Comparison of ENCODE assay signal across 13 cellular contexts in the genomic region with DNA sequence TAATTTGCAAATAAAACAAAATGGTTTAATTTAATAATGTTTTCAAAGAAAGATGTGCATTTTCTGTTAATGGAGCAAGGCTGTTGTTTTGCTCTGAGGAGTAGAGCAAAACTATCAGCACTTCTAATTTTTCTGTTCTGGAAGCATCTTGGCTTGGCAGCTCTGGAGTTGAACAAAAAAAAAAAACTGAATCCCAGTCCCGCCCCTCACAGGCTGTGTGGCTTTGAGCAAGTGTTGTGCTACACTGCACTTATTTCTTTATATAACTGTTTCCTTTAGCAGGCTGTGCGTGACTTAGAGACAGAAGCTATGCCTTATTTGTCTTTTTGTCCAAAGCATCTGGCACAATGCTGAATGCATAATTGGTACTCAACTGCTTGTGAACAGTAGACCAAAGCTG.
DNase-seq lines count a peak whose midpoint lies in the region; ATAC-seq lines count a peak whose summit lies in the region.
"Had no signal": no experiment of that assay in that cellular context is flagged by ENCODE, and none has a peak within 500 bp of the region (broad histone marks: within the 10 kb centered on the region; RNA-seq: fewer than 3 reads in every experiment).

No MANE protein-coding gene starts in this region.

- H3K36me3 ChIP-seq in neuronal stem cell (replicated peaks in 1 of 2; ENCODE audit: control insufficient read depth in 2 of 2, insufficient read depth in 2 of 2, low read length in 2 of 2), result no peaks in the 10 kb centered on the region

- no peak overlapping the region for H2BK120ac ChIP-seq in neuronal stem cell (ENCODE audit: low read depth, low read length)

- no peaks in the 10 kb centered on the region for H3K4me1 ChIP-seq in neuronal stem cell (ENCODE audit: control insufficient read depth in 2 of 2, insufficient read depth in 1 of 2, low read depth in 1 of 2, low read length in 2 of 2)
- H3K4me1 ChIP-seq: Caco-2 had no signal

- H3K4me2 ChIP-seq in neuronal stem cell (ENCODE audit: insufficient read depth, low read length, poor library complexity, severe bottlenecking), result no peak overlapping the region

- no peak overlapping the region for H3K14ac ChIP-seq in neuronal stem cell (ENCODE audit: low read length)

- H3K9me3 ChIP-seq in neuronal stem cell (replicated peaks in 1 of 2; ENCODE audit: control insufficient read depth in 2 of 2, insufficient read depth in 1 of 2, low read depth in 1 of 2, low read length in 2 of 2), result no peaks in the 10 kb centered on the region
- H3K9me3 ChIP-seq: Caco-2 had no signal

- no peak overlapping the region for H4K8ac ChIP-seq in neuronal stem cell (ENCODE audit: low read depth, low read length)

- DNase-seq in NCI-H446 treated with DMSO at 0.1 percent for 48 hours (lab: John Stamatoyannopoulos, UW), result peak; percentile 71
- DNase-seq in astrocyte of the hippocampus (ENCODE audit: low read depth, low spot score), result peak; percentile 51
- DNase-seq in middle frontal gyrus (ENCODE audit: extremely low spot score, low spot score), result peak; percentile 35
- DNase-seq in T-helper 9 cell, result no peak
- DNase-seq in neuronal stem cell (ENCODE audit: low spot score), result no peak
- DNase-seq: ACHN; Caco-2; CD4-positive, alpha-beta T cell; DMS79; GDM1; H9 had no signal

- H4K91ac ChIP-seq in neuronal stem cell (ENCODE audit: low read depth, low read length, poor library complexity), result no peak overlapping the region

- no peak overlapping the region for H2AK5ac ChIP-seq in neuronal stem cell (ENCODE audit: low read depth, low read length)

- H2BK15ac ChIP-seq in neuronal stem cell (ENCODE audit: low read length), result no peak overlapping the region

- H2BK12ac ChIP-seq in neuronal stem cell (ENCODE audit: low read length), result no peak overlapping the region

- H2BK5ac ChIP-seq in neuronal stem cell (ENCODE audit: low read length), result no peak overlapping the region

- no peak overlapping the region for H3K27ac ChIP-seq in neuronal stem cell (replicated peaks; ENCODE audit: low read length)
- H3K27ac ChIP-seq: C4-2B had no signal

- no peak overlapping the region for H3K4me3 ChIP-seq in neuronal stem cell (ENCODE audit: low read length in 2 of 2)

- no peak overlapping the region for H2AFZ ChIP-seq in neuronal stem cell (ENCODE audit: low read length)

- no CpG with 5 or more reads among the region's 2 CpGs for WGBS in neuronal stem cell (ENCODE audit: extremely low coverage in 2 of 2, insufficient read length in 2 of 2, insufficient replicate concordance in 1 of 2), 2 donors

- no peak overlapping the region for H3K9ac ChIP-seq in neuronal stem cell (ENCODE audit: low read depth, low read length, poor library complexity)

- H3K79me1 ChIP-seq in neuronal stem cell (ENCODE audit: low read depth, low read length), result no peaks in the 10 kb centered on the region

- H3K4ac ChIP-seq in neuronal stem cell (ENCODE audit: low read length), result no peak overlapping the region

- no peak overlapping the region for H3K23ac ChIP-seq in neuronal stem cell (ENCODE audit: low read depth, low read length, poor library complexity)

- H3K27me3 ChIP-seq in neuronal stem cell (ENCODE audit: control insufficient read depth in 3 of 3, insufficient read depth in 3 of 3, low read depth in 1 of 3, low read length in 3 of 3), result no peaks in the 10 kb centered on the region

- H3K18ac ChIP-seq in neuronal stem cell (ENCODE audit: low read length), result no peak overlapping the region

- ATAC-seq in GM21528 (IDR thresholded peaks at IDR 0.05; ENCODE audit: low FRiP score, unreplicated experiment), result no peak

Comparison
In these comparisons a context has a peak if more than half of its experiments do, and no peak if none do; other contexts are left out.
1. DNase-seq: peak in NCI-H446 treated with DMSO at 0.1 percent for 48 hours (single experiment), astrocyte of the hippocampus (single experiment) and middle frontal gyrus (single experiment); none in T-helper 9 cell (single experiment) and neuronal stem cell (single experiment).